In genomic region chr1:224761245-224761644, GRCh38 we compare ENCODE assay signal across 19 cellular contexts.
DNase-seq lines count a peak whose midpoint lies in the region; ATAC-seq lines count a peak whose summit lies in the region.
"Had no signal": no experiment of that assay in that cellular context is flagged by ENCODE, and none has a peak within 500 bp of the region (broad histone marks: within the 10 kb centered on the region; RNA-seq: fewer than 3 reads in every experiment).

No MANE protein-coding gene starts in this region.

- peak; percentile 44 for DNase-seq in NCI-H82 (lab: John Stamatoyannopoulos, UW)
- peak; percentile 20 for DNase-seq in ecto neural progenitor cell (ENCODE audit: low spot score)
- DNase-seq in mesenchymal stem cell = no peak
- no peak for DNase-seq in HUDEP-2 (lab: John Stamatoyannopoulos, UW; ENCODE audit: unreplicated experiment in 76 of 76)
- no peak for DNase-seq in T-helper 2 cell treated with Interferon-gamma antibody and Interleukin-4, amounts not matched to agents 5 μg/mL and 100 μg/mL, for 36 hours (ENCODE audit: low spot score)
- DNase-seq: Caco-2; CD4-positive, CD25-positive, alpha-beta regulatory T cell; CD8-positive, alpha-beta T cell; DMS 273 treated with DMSO at 0.1 percent for 48 hours; DMS79; EL; GF-D8; GM23248; H7; HCEC 1CT had no signal

- H2BK5ac ChIP-seq in mesenchymal stem cell (ENCODE audit: low read depth, low read length, poor library complexity, severe bottlenecking) = no peak overlapping the region

- no peak overlapping the region for H3K27ac Mint-ChIP-seq in T-helper 2 cell treated with Interferon-gamma antibody and Interleukin-4, amounts not matched to agents 5 μg/mL and 100 μg/mL, for 36 hours
- H3K27ac Mint-ChIP-seq: B cell; CD4-positive, CD25-positive, alpha-beta regulatory T cell; CD8-positive, alpha-beta T cell had no signal

- no peaks in the 10 kb centered on the region for H3K79me1 ChIP-seq in mesenchymal stem cell (replicated peaks; ENCODE audit: low read length, poor library complexity, severe bottlenecking)

- no peak overlapping the region for H3K4me2 ChIP-seq in mesenchymal stem cell (ENCODE audit: low read length, poor library complexity, severe bottlenecking)
- H3K4me2 ChIP-seq: BLaER1 had no signal

- H3K36me3 Mint-ChIP-seq in T-helper 2 cell treated with Interferon-gamma antibody and Interleukin-4, amounts not matched to agents 5 μg/mL and 100 μg/mL, for 36 hours (ENCODE audit: low read depth) = no peaks in the 10 kb centered on the region
- H3K36me3 Mint-ChIP-seq: CD4-positive, CD25-positive, alpha-beta regulatory T cell; CD8-positive, alpha-beta T cell had no signal

- no peaks in the 10 kb centered on the region for H3K4me1 ChIP-seq in mesenchymal stem cell (ENCODE audit: control insufficient read depth, insufficient read depth, low read depth, low read length)
- H3K4me1 ChIP-seq: BLaER1, Caco-2 had no signal

- H3K14ac ChIP-seq in mesenchymal stem cell (ENCODE audit: low read length in 2 of 2) = no peak overlapping the region

- no peak overlapping the region for H4K91ac ChIP-seq in mesenchymal stem cell (ENCODE audit: low read length)

- WGBS in mesenchymal stem cell = 83% methylated on average over 1 of the region's 1 CpG

- peaks cover 5% of the 10 kb centered on the region for H3K27me3 Mint-ChIP-seq in T-helper 2 cell treated with Interferon-gamma antibody and Interleukin-4, amounts not matched to agents 5 μg/mL and 100 μg/mL, for 36 hours (ENCODE audit: low read depth)
- H3K27me3 Mint-ChIP-seq: CD4-positive, CD25-positive, alpha-beta regulatory T cell had no signal

- H2AFZ ChIP-seq in mesenchymal stem cell (ENCODE audit: low read depth, low read length) = no peak overlapping the region
- H2AFZ ChIP-seq: GM23248 had no signal

- peak overlapping the region; percentile 20 for H3K9ac ChIP-seq in mesenchymal stem cell (ENCODE audit: low read length)
- H3K9ac ChIP-seq: BLaER1, GM23248 had no signal

- H3K27me3 ChIP-seq in mesenchymal stem cell (ENCODE audit: control insufficient read depth in 1 of 2, insufficient read depth in 1 of 2, low read length in 2 of 2) = peaks cover 0 to 11% of the 10 kb centered on the region in 2 experiments
- H3K27me3 ChIP-seq: BLaER1 had no signal

- no peak overlapping the region for H3K4ac ChIP-seq in mesenchymal stem cell (ENCODE audit: low read depth in 1 of 2, low read length in 2 of 2)

- H3K27ac ChIP-seq in mesenchymal stem cell (ENCODE audit: low read length, poor library complexity, severe bottlenecking) = no peak overlapping the region
- H3K27ac ChIP-seq: BLaER1, C4-2B, GM23248 had no signal

- H2BK12ac ChIP-seq in mesenchymal stem cell (ENCODE audit: low read length in 2 of 2) = no peak overlapping the region

- H3K4me3 Mint-ChIP-seq in T-helper 2 cell treated with Interferon-gamma antibody and Interleukin-4, amounts not matched to agents 5 μg/mL and 100 μg/mL, for 36 hours = no peak overlapping the region
- H3K4me3 Mint-ChIP-seq: B cell; CD4-positive, CD25-positive, alpha-beta regulatory T cell; CD8-positive, alpha-beta T cell had no signal

- no peaks in the 10 kb centered on the region for H3K36me3 ChIP-seq in mesenchymal stem cell (ENCODE audit: control insufficient read depth in 1 of 2, insufficient read depth in 2 of 2, low read depth in 1 of 2, low read length in 2 of 2)
- H3K36me3 ChIP-seq: BLaER1 had no signal

- H3K23ac ChIP-seq in mesenchymal stem cell (ENCODE audit: low read length in 2 of 2) = no peak overlapping the region

- H3K18ac ChIP-seq in mesenchymal stem cell (ENCODE audit: low read depth in 1 of 2, low read length in 2 of 2) = no peak overlapping the region

- no peak overlapping the region for H2BK15ac ChIP-seq in mesenchymal stem cell (ENCODE audit: low read depth, poor library complexity, severe bottlenecking)

- ATAC-seq in GM21723 (IDR thresholded peaks at IDR 0.05; ENCODE audit: unreplicated experiment) = no peak
- ATAC-seq: CD8-positive, alpha-beta T cell had no signal

- H2AK5ac ChIP-seq in mesenchymal stem cell (ENCODE audit: low read length, severe bottlenecking) = no peak overlapping the region

- peaks cover 9% of the 10 kb centered on the region for H3K9me3 ChIP-seq in mesenchymal stem cell (ENCODE audit: control insufficient read depth, low read length)
- H3K9me3 ChIP-seq: Caco-2 had no signal

- H3K9me3 Mint-ChIP-seq in T-helper 2 cell treated with Interferon-gamma antibody and Interleukin-4, amounts not matched to agents 5 μg/mL and 100 μg/mL, for 36 hours = peaks cover 6% of the 10 kb centered on the region

- no peak overlapping the region for H4K8ac ChIP-seq in mesenchymal stem cell (ENCODE audit: low read length)

- no peaks in the 10 kb centered on the region for H3K4me1 Mint-ChIP-seq in T-helper 2 cell treated with Interferon-gamma antibody and Interleukin-4, amounts not matched to agents 5 μg/mL and 100 μg/mL, for 36 hours (ENCODE audit: low read depth)
- H3K4me1 Mint-ChIP-seq: B cell; CD4-positive, CD25-positive, alpha-beta regulatory T cell had no signal

- H3K4me3 ChIP-seq in mesenchymal stem cell (ENCODE audit: insufficient read depth in 1 of 2, low read depth in 1 of 2, low read length in 2 of 2) = no peak overlapping the region
- H3K4me3 ChIP-seq: BLaER1, GM23248 had no signal

- no peak overlapping the region for H2BK120ac ChIP-seq in mesenchymal stem cell (ENCODE audit: low read depth, low read length)

Comparison
In these comparisons a context has a peak if more than half of its experiments do, and no peak if none do; other contexts are left out.
1. DNase-seq: peak in NCI-H82 (single experiment) and ecto neural progenitor cell (single experiment); none in mesenchymal stem cell (single experiment), HUDEP-2 (0 of 76) and T-helper 2 cell treated with Interferon-gamma antibody and Interleukin-4, amounts not matched to agents 5 μg/mL and 100 μg/mL, for 36 hours (single experiment).